In genomic region chr2:17573806-17574175, GRCh38 we compare ENCODE assay signal across 1 cellular context.
TF ChIP-seq lines count a peak whose summit lies in the region.

No MANE protein-coding gene starts in this region.

TF ChIP-seq in WTC11, 78 proteins besides CTCF, POLR2A, EP300 and RAD21 (continued from another document):
- TF ChIP-seq STAT6 (CRISPR knock-in tag; conservative IDR thresholded peaks at IDR 0.05; ENCODE audit: low read depth): no peak
- no peak for TF ChIP-seq USF2 (CRISPR knock-in tag; IDR thresholded peaks at IDR 0.05)
- TF ChIP-seq SP1 (CRISPR knock-in tag; conservative IDR thresholded peaks at IDR 0.05): no peak
- no peak for TF ChIP-seq ZNF423 (CRISPR knock-in tag; IDR thresholded peaks at IDR 0.05)
